Comparison of ENCODE assay signal across 8 cellular contexts in genomic region chr2:102975996-102976636, GRCh38.
DNase-seq lines count a peak whose midpoint lies in the region; ATAC-seq and TF ChIP-seq lines count a peak whose summit lies in the region.

No MANE protein-coding gene starts in this region.

- H4K20me1 ChIP-seq in H9 (ENCODE audit: control insufficient read depth, insufficient read depth, insufficient read length) = no peaks in the 10 kb centered on the region

- no peak for ATAC-seq in HG02571 (IDR thresholded peaks at IDR 0.05; ENCODE audit: unreplicated experiment)

- no peak overlapping the region for H3T11ph ChIP-seq in H9 (ENCODE audit: low read length)

- no peak overlapping the region for H2AK5ac ChIP-seq in H9 (ENCODE audit: insufficient read length, low read length)

- H3K9me3 ChIP-seq in H9 (ENCODE audit: control insufficient read depth, low read depth, low read length) = no peaks in the 10 kb centered on the region

- H3K27ac Mint-ChIP-seq in H9 (no peak overlapping the region), CD14-positive monocyte (no peak overlapping the region)

- no peak overlapping the region for H2AFZ ChIP-seq in H9 (ENCODE audit: low read length)

- no peaks in the 10 kb centered on the region for H3K79me2 ChIP-seq in H9 (ENCODE audit: insufficient read depth, low read length)

- H3K27ac ChIP-seq in H9 (ENCODE audit: insufficient read length, low read depth, low read length) (no peak overlapping the region), coronary artery (no peak overlapping the region)

- H2BK20ac ChIP-seq in H9 (ENCODE audit: low read depth, low read length, poor library complexity, severe bottlenecking) = no peak overlapping the region

- H4K8ac ChIP-seq in H9 (replicated peaks; ENCODE audit: insufficient read length, low read depth, low read length) = no peak overlapping the region

- H2BK12ac ChIP-seq in H9 (ENCODE audit: insufficient read length, low read depth, low read length) = no peak overlapping the region

- H3K4me2 ChIP-seq in H9 (ENCODE audit: insufficient read depth, insufficient read length, low read length) = no peak overlapping the region

- no peak overlapping the region for H2BK120ac ChIP-seq in H9 (ENCODE audit: low read depth, low read length, poor library complexity, severe bottlenecking)

- H3K27me3 Mint-ChIP-seq in H9 (ENCODE audit: low read depth) (no peaks in the 10 kb centered on the region), CD14-positive monocyte (ENCODE audit: low read depth in 3 of 3) (peaks cover 0 to 3% (median 0%) of the 10 kb centered on the region in 3 donors)

- H3K4ac ChIP-seq in H9 (ENCODE audit: low read depth, low read length) = no peak overlapping the region

- no peak overlapping the region for H3K23ac ChIP-seq in H9 (ENCODE audit: insufficient read length, low read depth, low read length)

- peak; percentile 70 for DNase-seq in Daoy (ENCODE audit: low read depth)
- DNase-seq in H9 = peak; percentile 73
- DNase-seq in NCI-H460 (ENCODE audit: extremely low read depth, low read depth) = peak; percentile 49
- peak in 1 of 2 donors; percentile 2 for DNase-seq in cardiac fibroblast (ENCODE audit: low read depth in 2 of 2)
- peak; percentile 2 for DNase-seq in myocyte (ENCODE audit: low read depth)
- DNase-seq in coronary artery (ENCODE audit: low spot score) = no peak
- DNase-seq in CD14-positive monocyte (ENCODE audit: low spot score) = no peak

- H3K79me1 ChIP-seq in H9 (ENCODE audit: insufficient read depth, low read depth, low read length, poor library complexity, severe bottlenecking) = no peaks in the 10 kb centered on the region

- H2BK15ac ChIP-seq in H9 (ENCODE audit: low read depth, low read length) = no peak overlapping the region

- TF ChIP-seq CTCF in H9 (conservative IDR thresholded peaks at IDR 0.05) (peak; percentile 82), cardiac fibroblast (IDR thresholded peaks at IDR 0.05; ENCODE audit: low read depth, low read length) (peak; percentile 9), coronary artery (IDR thresholded peaks at IDR 0.05) (no peak), CD14-positive monocyte (IDR thresholded peaks at IDR 0.05) (no peak)

- H3K4me1 Mint-ChIP-seq in H9 (peaks cover 19 to 23% of the 10 kb centered on the region in 2 experiments), CD14-positive monocyte (peaks cover 9% of the 10 kb centered on the region)

- no peaks in the 10 kb centered on the region for H3K36me3 Mint-ChIP-seq in H9 (ENCODE audit: insufficient read depth in 1 of 3, low read depth in 3 of 3)
- H3K36me3 Mint-ChIP-seq in CD14-positive monocyte = no peaks in the 10 kb centered on the region

- no peaks in the 10 kb centered on the region for H3K27me3 ChIP-seq in H9 (ENCODE audit: insufficient read depth, low read length)

- H3K4me3 ChIP-seq in cardiac fibroblast (replicated peaks in 1 of 2; ENCODE audit: low read depth in 2 of 2, low read length in 2 of 2) = no peak overlapping the region
- H3K4me3 ChIP-seq in coronary artery = no peak overlapping the region

- no peak overlapping the region for H4K91ac ChIP-seq in H9 (ENCODE audit: insufficient read length, low read depth, low read length)

- no CpG with 5 or more reads among the region's 7 CpGs for WGBS in H9 (ENCODE audit: extremely low coverage, insufficient read length, low lambda C conversion rate)

- H3K9me3 Mint-ChIP-seq in H9 (no peaks in the 10 kb centered on the region), CD14-positive monocyte (peaks cover 0 to 5% (median 0%) of the 10 kb centered on the region in 7 donors)

- H3K4me3 Mint-ChIP-seq in H9 = no peak overlapping the region
- H3K4me3 Mint-ChIP-seq in CD14-positive monocyte = no peak overlapping the region

- H3K56ac ChIP-seq in H9 (ENCODE audit: insufficient read length, low read depth, low read length) = no peak overlapping the region

- H3K23me2 ChIP-seq in H9 (ENCODE audit: insufficient read length, low read depth, low read length, poor library complexity, severe bottlenecking) = no peaks in the 10 kb centered on the region

- no peaks in the 10 kb centered on the region for H3K4me1 ChIP-seq in H9 (ENCODE audit: insufficient read depth, low read length)

- no peak overlapping the region for H3K9ac ChIP-seq in H9 (ENCODE audit: extremely low read depth, insufficient read length, low read length)

- no peak overlapping the region for H4K5ac ChIP-seq in H9 (ENCODE audit: insufficient read length, low read depth, low read length)

- intact Hi-C loops in CD14-positive monocyte (cut with micrococcal nuclease) = no loop called here

- H2BK5ac ChIP-seq in H9 (ENCODE audit: insufficient read length, low read length) = no peak overlapping the region

- no peak overlapping the region for H3K14ac ChIP-seq in H9 (ENCODE audit: insufficient read depth, low read length)

- no peak overlapping the region for H3K18ac ChIP-seq in H9 (ENCODE audit: insufficient read length, low read depth, low read length)

Comparison
In these comparisons a context has a peak if more than half of its experiments do, and no peak if none do; other contexts are left out.
1. DNase-seq: peak in Daoy (single experiment), H9 (single experiment), NCI-H460 (single experiment) and myocyte (single experiment); none in coronary artery (single experiment) and CD14-positive monocyte (single experiment).
2. CTCF ChIP-seq: peak in H9 (single experiment) and cardiac fibroblast (single experiment); none in coronary artery (single experiment) and CD14-positive monocyte (single experiment).